ENCODE assay signal across 16 cellular contexts in the genomic region with DNA sequence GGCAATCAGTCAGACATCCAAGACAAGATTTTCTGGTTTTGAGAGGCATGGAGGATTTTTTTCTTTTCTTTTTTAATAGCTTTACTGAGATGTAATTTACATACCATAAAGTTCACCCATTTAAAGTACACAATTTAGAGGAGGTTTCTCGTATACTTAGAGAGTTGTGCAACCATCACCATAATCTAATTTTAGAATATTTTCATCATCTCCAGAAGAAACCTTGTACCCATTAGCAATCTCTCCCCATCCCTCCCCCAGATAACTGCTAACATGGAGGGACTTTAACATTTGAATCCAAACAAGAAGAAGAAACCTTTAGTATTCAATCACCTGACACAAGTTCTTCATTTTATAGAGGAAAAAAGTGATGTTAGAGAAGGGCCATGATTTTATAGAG.
"Had no signal": no experiment of that assay in that cellular context is flagged by ENCODE, and none has a peak within 500 bp of the region (broad histone marks: within the 10 kb centered on the region; RNA-seq: fewer than 3 reads in every experiment).

No MANE protein-coding gene starts in this region.

- DNase-seq: activated CD4-positive, alpha-beta T cell treated with anti-CD3 and anti-CD28 coated beads, Interleukin-2, amount 50 U/mL, for 4 hours; activated CD4-positive, CD25-positive, alpha-beta regulatory T cell treated with anti-CD3 and anti-CD28 coated beads, Interleukin-2, amount 50 U/mL, for 72 hours; activated T-cell treated with anti-CD3 and anti-CD28 coated beads, Interleukin-2, amount 50 U/mL, for 1 hour; brain microvascular endothelial cell; endodermal cell; erythroblast; foreskin melanocyte; heart left ventricle; islet precursor cell; left ventricle myocardium inferior; mesendoderm; occipital lobe; stimulated activated CD4-positive, alpha-beta T cell treated with anti-CD3 and anti-CD28 coated beads, Interleukin-4, amount 100 ng/mL, for 4 hours; stimulated activated naive CD8-positive, alpha-beta T cell treated with anti-CD3 and anti-CD28 coated beads, Interleukin-15, amount 100 ng/mL, for 72 hours; testis; upper lobe of right lung had no signal

- H3K27ac ChIP-seq: brain microvascular endothelial cell, left ventricle myocardium inferior, testis, upper lobe of right lung had no signal

- H3K4me3 ChIP-seq: heart left ventricle, left ventricle myocardium inferior, testis, upper lobe of right lung had no signal

- ATAC-seq: stimulated activated naive CD8-positive, alpha-beta T cell treated with anti-CD3 and anti-CD28 coated beads, Interleukin-15, amount 100 ng/mL, for 72 hours had no signal

- H3K36me3 ChIP-seq: brain microvascular endothelial cell, upper lobe of right lung had no signal

- H3K9me3 ChIP-seq: heart left ventricle, left ventricle myocardium inferior, testis, upper lobe of right lung had no signal

- H3K27me3 ChIP-seq: brain microvascular endothelial cell, heart left ventricle, testis, upper lobe of right lung had no signal

- H3K4me1 ChIP-seq: upper lobe of right lung had no signal
